ENCODE assay signal across 12 cellular contexts in genomic region chr6:132751306-132751705, GRCh38. TPM values are rescaled to one million over a fixed set of nuclear protein-coding genes. Genes with fewer than 3 reads are reported as not detected.
DNase-seq lines count a peak whose midpoint lies in the region; ATAC-seq lines count a peak whose summit lies in the region.
"Had no signal": no experiment of that assay in that cellular context is flagged by ENCODE, and none has a peak within 500 bp of the region (broad histone marks: within the 10 kb centered on the region; RNA-seq: fewer than 3 reads in every experiment).

No MANE protein-coding gene starts in this region.

- intact Hi-C loops in activated CD4-positive, alpha-beta T cell treated with anti-CD3 and anti-CD28 coated beads for 36 hours (cut with DNase I, micrococcal nuclease): no loop called here
- intact Hi-C loops in activated CD4-positive, alpha-beta T cell treated with anti-CD3 and anti-CD28 coated beads, Interleukin-2, amount 10 ng/mL, durations not matched to agents 24 days and 14 days (cut with micrococcal nuclease): no loop called here
- intact Hi-C loops in naive thymus-derived CD4-positive, alpha-beta T cell (cut with micrococcal nuclease): no loop called here

- peaks cover 0 to 9% of the 10 kb centered on the region in 2 donors for H3K4me1 ChIP-seq in naive thymus-derived CD4-positive, alpha-beta T cell (ENCODE audit: control insufficient read depth in 2 of 2, insufficient read depth in 2 of 2, low read length in 2 of 2)

- H3K27ac ChIP-seq in naive thymus-derived CD4-positive, alpha-beta T cell (ENCODE audit: low read depth, low read length): no peak overlapping the region
- H3K27ac ChIP-seq: 22Rv1 had no signal

- no peak overlapping the region for H3K4me3 Mint-ChIP-seq in activated CD4-positive, alpha-beta T cell treated with anti-CD3 and anti-CD28 coated beads for 36 hours
- no peak overlapping the region for H3K4me3 Mint-ChIP-seq in activated CD4-positive, alpha-beta T cell treated with anti-CD3 and anti-CD28 coated beads, Interleukin-2, amount 10 ng/mL, durations not matched to agents 24 days and 14 days
- no peak overlapping the region for H3K4me3 Mint-ChIP-seq in naive thymus-derived CD4-positive, alpha-beta T cell

- no peaks in the 10 kb centered on the region for H3K9me3 ChIP-seq in naive thymus-derived CD4-positive, alpha-beta T cell (ENCODE audit: control insufficient read depth in 2 of 3, low read length in 3 of 3)

- H3K36me3 ChIP-seq in naive thymus-derived CD4-positive, alpha-beta T cell (ENCODE audit: control insufficient read depth in 2 of 3, insufficient read depth in 3 of 3, low read length in 3 of 3): peaks cover 0 to 68% (median 2%) of the 10 kb centered on the region in 3 experiments

- no peaks in the 10 kb centered on the region for H3K9me3 Mint-ChIP-seq in activated CD4-positive, alpha-beta T cell treated with anti-CD3 and anti-CD28 coated beads for 36 hours (ENCODE audit: low read depth)
- H3K9me3 Mint-ChIP-seq in activated CD4-positive, alpha-beta T cell treated with anti-CD3 and anti-CD28 coated beads, Interleukin-2, amount 10 ng/mL, durations not matched to agents 24 days and 14 days: no peaks in the 10 kb centered on the region
- peaks cover 0 to 4% (median 0%) of the 10 kb centered on the region in 11 donors for H3K9me3 Mint-ChIP-seq in naive thymus-derived CD4-positive, alpha-beta T cell

- no peaks in the 10 kb centered on the region for H3K27me3 ChIP-seq in naive thymus-derived CD4-positive, alpha-beta T cell (ENCODE audit: control insufficient read depth in 2 of 2, insufficient read depth in 2 of 2, low read length in 2 of 2)

- peak overlapping the region; percentile 13 for H3K27ac Mint-ChIP-seq in activated CD4-positive, alpha-beta T cell treated with anti-CD3 and anti-CD28 coated beads for 36 hours
- H3K27ac Mint-ChIP-seq in activated CD4-positive, alpha-beta T cell treated with anti-CD3 and anti-CD28 coated beads, Interleukin-2, amount 10 ng/mL, durations not matched to agents 24 days and 14 days: no peak overlapping the region
- H3K27ac Mint-ChIP-seq in naive thymus-derived CD4-positive, alpha-beta T cell: no peak overlapping the region

- DNase-seq in activated CD4-positive, alpha-beta T cell treated with anti-CD3 and anti-CD28 coated beads for 36 hours: no peak
- DNase-seq in activated CD4-positive, alpha-beta T cell treated with anti-CD3 and anti-CD28 coated beads, Interleukin-2, amount 10 ng/mL, durations not matched to agents 24 days and 14 days: no peak
- DNase-seq in naive thymus-derived CD4-positive, alpha-beta T cell: no peak
- DNase-seq in HK-2 (ENCODE audit: unreplicated experiment) (no peak), RKO (ENCODE audit: low spot score) (no peak)
- DNase-seq in activated CD4-positive, alpha-beta T cell treated with anti-CD3 and anti-CD28 coated beads for 48 hours: no peak
- DNase-seq: activated T-cell treated with anti-CD3 and anti-CD28 coated beads, Interleukin-2, amount 50 U/mL, for 48 hours; NCI-H187 treated with DMSO at 0.1 percent for 48 hours; stimulated activated CD8-positive, alpha-beta memory T cell treated with anti-CD3 and anti-CD28 coated beads, Interleukin-4, amount 100 ng/mL, for 48 hours had no signal

- H3K27me3 Mint-ChIP-seq in activated CD4-positive, alpha-beta T cell treated with anti-CD3 and anti-CD28 coated beads for 36 hours: no peaks in the 10 kb centered on the region
- H3K27me3 Mint-ChIP-seq in activated CD4-positive, alpha-beta T cell treated with anti-CD3 and anti-CD28 coated beads, Interleukin-2, amount 10 ng/mL, durations not matched to agents 24 days and 14 days: no peaks in the 10 kb centered on the region
- no peaks in the 10 kb centered on the region for H3K27me3 Mint-ChIP-seq in naive thymus-derived CD4-positive, alpha-beta T cell

- ATAC-seq in activated CD4-positive, alpha-beta T cell treated with anti-CD3 and anti-CD28 coated beads for 36 hours: no peak
- ATAC-seq in HG02623 (IDR thresholded peaks at IDR 0.05; ENCODE audit: unreplicated experiment): peak; percentile 42
- peak; percentile 30 for ATAC-seq in HG03469 (IDR thresholded peaks at IDR 0.05; ENCODE audit: unreplicated experiment)
- ATAC-seq in naive thymus-derived CD4-positive, alpha-beta T cell: peak; percentile 12

- peaks cover 36% of the 10 kb centered on the region for H3K36me3 Mint-ChIP-seq in activated CD4-positive, alpha-beta T cell treated with anti-CD3 and anti-CD28 coated beads for 36 hours (ENCODE audit: low read depth)
- peaks cover 37% of the 10 kb centered on the region for H3K36me3 Mint-ChIP-seq in activated CD4-positive, alpha-beta T cell treated with anti-CD3 and anti-CD28 coated beads, Interleukin-2, amount 10 ng/mL, durations not matched to agents 24 days and 14 days (ENCODE audit: low read depth)
- H3K36me3 Mint-ChIP-seq in naive thymus-derived CD4-positive, alpha-beta T cell: peaks cover 31 to 70% (median 56%) of the 10 kb centered on the region in 5 donors

- POLR2A ChIA-PET in activated CD4-positive, alpha-beta T cell treated with anti-CD3 and anti-CD28 coated beads for 36 hours (lab: Charles Lee): no interaction called here
- POLR2A ChIA-PET in naive thymus-derived CD4-positive, alpha-beta T cell (lab: Charles Lee): no interaction called here

- no peak overlapping the region for H3K4me3 ChIP-seq in naive thymus-derived CD4-positive, alpha-beta T cell (ENCODE audit: low read length)

- CTCF ChIA-PET in activated CD4-positive, alpha-beta T cell treated with anti-CD3 and anti-CD28 coated beads for 36 hours (lab: Charles Lee): interaction anchor here (0.6 to 1.6 kb wide), 3 partner anchors 12 to 16 kb away, joined by 3 to 6 read pairs (median 4); no protein-coding TSS in a partner anchor
- CTCF ChIA-PET in naive thymus-derived CD4-positive, alpha-beta T cell (lab: Charles Lee): no interaction called here

- peaks cover 19% of the 10 kb centered on the region for H3K4me1 Mint-ChIP-seq in activated CD4-positive, alpha-beta T cell treated with anti-CD3 and anti-CD28 coated beads for 36 hours
- H3K4me1 Mint-ChIP-seq in activated CD4-positive, alpha-beta T cell treated with anti-CD3 and anti-CD28 coated beads, Interleukin-2, amount 10 ng/mL, durations not matched to agents 24 days and 14 days: peaks cover 24% of the 10 kb centered on the region
- H3K4me1 Mint-ChIP-seq in naive thymus-derived CD4-positive, alpha-beta T cell: peaks cover 0 to 26% (median 7%) of the 10 kb centered on the region in 7 donors

RNA-seq across cellular contexts. Expression of gene VNN2, which starts 6.4 kb away (rescaled TPM):
- 1 to 10 TPM; 6.0 to 8.5 TPM for total RNA-seq in activated CD4-positive, alpha-beta T cell treated with anti-CD3 and anti-CD28 coated beads for 36 hours
- total RNA-seq in activated CD4-positive, alpha-beta T cell treated with anti-CD3 and anti-CD28 coated beads, Interleukin-2, amount 10 ng/mL, durations not matched to agents 24 days and 14 days: 3.3 and 3.5 TPM in 2 replicates
- 10 to 100 TPM in 4 of 5 experiments, 1 to 10 TPM in 1; 9.7 to 47.0 (median 32.1) TPM for total RNA-seq in naive thymus-derived CD4-positive, alpha-beta T cell
- polyA plus RNA-seq in naive thymus-derived CD4-positive, alpha-beta T cell: 10 to 100 TPM; 43.6 to 52.3 TPM

RNA-seq across cellular contexts. Expression of gene VNN1, which starts 37.5 kb away (rescaled TPM):
- total RNA-seq in activated CD4-positive, alpha-beta T cell treated with anti-CD3 and anti-CD28 coated beads for 36 hours: not detected
- not detected in 2 replicates for total RNA-seq in activated CD4-positive, alpha-beta T cell treated with anti-CD3 and anti-CD28 coated beads, Interleukin-2, amount 10 ng/mL, durations not matched to agents 24 days and 14 days
- total RNA-seq in naive thymus-derived CD4-positive, alpha-beta T cell: 1 to 10 TPM in 2 of 5 experiments, under 1 TPM in 1, not detected in 2; 0.11 to 8.4 (median 1.1) TPM
- not detected for polyA plus RNA-seq in naive thymus-derived CD4-positive, alpha-beta T cell

RNA-seq across cellular contexts. Expression of gene SLC18B1, which starts 47.1 kb away (rescaled TPM):
- 1 to 10 TPM; 3.4 to 6.6 TPM for total RNA-seq in activated CD4-positive, alpha-beta T cell treated with anti-CD3 and anti-CD28 coated beads for 36 hours
- total RNA-seq in activated CD4-positive, alpha-beta T cell treated with anti-CD3 and anti-CD28 coated beads, Interleukin-2, amount 10 ng/mL, durations not matched to agents 24 days and 14 days: 3.3 and 3.8 TPM in 2 replicates
- 10 to 100 TPM in 4 of 5 experiments, 1 to 10 TPM in 1; 5.7 to 16.4 (median 11.8) TPM for total RNA-seq in naive thymus-derived CD4-positive, alpha-beta T cell
- polyA plus RNA-seq in naive thymus-derived CD4-positive, alpha-beta T cell: 10 to 100 TPM; 17.8 to 18.3 TPM
